20 cellular contexts compared by ENCODE assay signal in genomic region chr13:51091839-51092238, GRCh38. TPM values are rescaled to one million over a fixed set of nuclear protein-coding genes. Genes with fewer than 3 reads are reported as not detected.
DNase-seq lines count a peak whose midpoint lies in the region; ATAC-seq, FAIRE-seq and TF ChIP-seq lines count a peak whose summit lies in the region.
"Had no signal": no experiment of that assay in that cellular context is flagged by ENCODE, and none has a peak within 500 bp of the region (broad histone marks: within the 10 kb centered on the region; RNA-seq: fewer than 3 reads in every experiment).

No MANE protein-coding gene starts in this region.

- DNase-seq in H7 (peak; percentile 37), HFFc6 (no peak), K562 (ENCODE audit: extremely low read depth in 1 of 4, low spot score in 3 of 4) (peak in 1 of 4 experiments; percentile 7), mesendoderm (peak; percentile 18), DMS53 treated with DMSO at 0.1 percent for 48 hours (lab: John Stamatoyannopoulos, UW; ENCODE audit: unreplicated experiment) (no peak), epidermal melanocyte (ENCODE audit: insufficient read length, low spot score) (no peak), glomerular visceral epithelial cell (ENCODE audit: extremely low spot score) (no peak)
- DNase-seq: BE2C; CD4-positive, alpha-beta memory T cell; DMS79 treated with DMSO at 0.1 percent for 48 hours; EL had no signal

- no peaks in the 10 kb centered on the region for H4K20me1 ChIP-seq in K562 (replicated peaks; ENCODE audit: control insufficient read depth, insufficient read depth, low read length)

- H3K9ac ChIP-seq in K562 (ENCODE audit: insufficient read depth in 1 of 2, low read depth in 2 of 2, low read length in 2 of 2), result no peak overlapping the region
- no peak overlapping the region for H3K9ac ChIP-seq in mesendoderm (ENCODE audit: low read length)

- no peak for TF ChIP-seq POLR2A in K562 (conservative IDR thresholded peaks at IDR 0.05)

- no peak overlapping the region for H3K4me3 Mint-ChIP-seq in HFFc6
- H3K4me3 Mint-ChIP-seq: CD4-positive, alpha-beta memory T cell had no signal

- H2AK5ac ChIP-seq in mesendoderm (ENCODE audit: low read length), result no peak overlapping the region

- H3K4me3 ChIP-seq in H7 (ENCODE audit: insufficient read depth, low read depth, low read length) (no peak overlapping the region), K562 (no peak overlapping the region), mesendoderm (ENCODE audit: low read length) (no peak overlapping the region)
- H3K4me3 ChIP-seq: A549 had no signal

- H2BK5ac ChIP-seq in mesendoderm (ENCODE audit: low read length), result no peak overlapping the region

- H3K4me1 ChIP-seq in K562 (replicated peaks in 1 of 2; ENCODE audit: control insufficient read depth in 2 of 2, insufficient read depth in 2 of 2, low read length in 2 of 2), result no peaks in the 10 kb centered on the region; a peak in 1 of 5 replicates
- no peaks in the 10 kb centered on the region for H3K4me1 ChIP-seq in mesendoderm (ENCODE audit: control insufficient read depth, low read depth, low read length)
- H3K4me1 ChIP-seq: A549, BE2C had no signal

- H2AFZ ChIP-seq in K562 (ENCODE audit: low read depth, low read length), result no peak overlapping the region

- no peaks in the 10 kb centered on the region for H3K9me1 ChIP-seq in K562 (ENCODE audit: control insufficient read depth, insufficient read depth, low read length)

- no peaks in the 10 kb centered on the region for H3K36me3 Mint-ChIP-seq in HFFc6 (ENCODE audit: low read depth)
- H3K36me3 Mint-ChIP-seq: CD4-positive, alpha-beta memory T cell had no signal

- in situ Hi-C loops in K562 (cut with MboI), result no loop called here

- 0 out of 3 replicates have a peak, but pooled peaks have one; percentile 43 for ATAC-seq in K562
- no peak for ATAC-seq in HG02885 (IDR thresholded peaks at IDR 0.05; ENCODE audit: poor library complexity, unreplicated experiment)
- ATAC-seq: A549, HepG2 had no signal

- no peaks in the 10 kb centered on the region for H3K27me3 ChIP-seq in H7 (ENCODE audit: control insufficient read depth, insufficient read depth, low read length)
- no peaks in the 10 kb centered on the region; a peak in 1 of 5 replicates for H3K27me3 ChIP-seq in K562 (ENCODE audit: control insufficient read depth in 2 of 2, insufficient read depth in 2 of 2, low read length in 2 of 2)
- H3K27me3 ChIP-seq in mesendoderm (ENCODE audit: insufficient read depth, low read length, poor library complexity), result no peaks in the 10 kb centered on the region
- H3K27me3 ChIP-seq: BE2C had no signal

- H3K18ac ChIP-seq in mesendoderm (ENCODE audit: low read length), result no peak overlapping the region

- no peaks in the 10 kb centered on the region for H3K79me1 ChIP-seq in mesendoderm (ENCODE audit: low read length)

- POLR2A ChIA-PET in K562 (lab: Yijun Ruan, JAX), result no interaction called here

- WGBS in K562 (ENCODE audit: insufficient coverage, low coverage, missing lambda C conversion rate), result 0% methylated on average over 3 of the region's 4 CpGs
- no CpG with 5 or more reads among the region's 4 CpGs for WGBS in mesendoderm (ENCODE audit: extremely low coverage, insufficient coverage, low lambda C conversion rate)

- intact Hi-C loops in K562 (cut with micrococcal nuclease), result no loop called here

- H3K27ac Mint-ChIP-seq in HFFc6, result no peak overlapping the region
- H3K27ac Mint-ChIP-seq: CD4-positive, alpha-beta memory T cell had no signal

- H3K79me2 ChIP-seq in K562 (ENCODE audit: control insufficient read depth, insufficient read depth, low read length) (no peaks in the 10 kb centered on the region), mesendoderm (ENCODE audit: control insufficient read depth, insufficient read depth, low read length) (no peaks in the 10 kb centered on the region)

- TF ChIP-seq CTCF in HFFc6 (IDR thresholded peaks at IDR 0.05) (0 out of 2 replicates have a peak, but pooled peaks have one; percentile 13), K562 (IDR thresholded peaks at IDR 0.05 in 2 of 3, conservative IDR thresholded peaks at IDR 0.05 in 1 of 3; ENCODE audit: insufficient read depth in 2 of 3, low read depth in 1 of 3, low read length in 3 of 3) (peak; percentile 2 to 29 (median 5); a peak in 1 of 6 replicates)

- no peak overlapping the region for H3K27ac ChIP-seq in K562 (ENCODE audit: extremely low read depth, low read depth, low read length)
- no peak overlapping the region for H3K27ac ChIP-seq in mesendoderm (ENCODE audit: low read depth, low read length)
- H3K27ac ChIP-seq: A549, C4-2B had no signal

- no peaks in the 10 kb centered on the region for H3K9me3 Mint-ChIP-seq in HFFc6

- no peak overlapping the region for H3K56ac ChIP-seq in mesendoderm (ENCODE audit: low read length)

- BruUV-seq in K562 (replicated peaks; lab: Mats Ljungman, UMichigan), result no TSS peak

- H3K9me3 ChIP-seq in K562 (replicated peaks; ENCODE audit: control insufficient read depth, insufficient read depth, low read depth, low read length), result no peaks in the 10 kb centered on the region
- H3K9me3 ChIP-seq: A549, BE2C had no signal

- H4K8ac ChIP-seq in mesendoderm (ENCODE audit: low read depth, low read length), result no peak overlapping the region

- H3K36me3 ChIP-seq in H7 (replicated peaks; ENCODE audit: control insufficient read depth, insufficient read depth, low read length), result no peaks in the 10 kb centered on the region
- no peaks in the 10 kb centered on the region for H3K36me3 ChIP-seq in K562 (ENCODE audit: control insufficient read depth, insufficient read depth, low read length)
- H3K36me3 ChIP-seq in mesendoderm (ENCODE audit: control insufficient read depth, insufficient read depth, low read length), result no peaks in the 10 kb centered on the region
- H3K36me3 ChIP-seq: BE2C had no signal

- FAIRE-seq in K562 (lab: Jason Lieb, UNC), result no peak
- FAIRE-seq: A549, GM12892, GM19239, H54, HepG2, HTR-8/SVneo had no signal

- H3K4me1 Mint-ChIP-seq in HFFc6 (ENCODE audit: low read depth), result no peaks in the 10 kb centered on the region
- H3K4me1 Mint-ChIP-seq: CD4-positive, alpha-beta memory T cell had no signal

- H3K4me2 ChIP-seq in K562 (ENCODE audit: insufficient read depth, low read length), result no peak overlapping the region
- no peak overlapping the region for H3K4me2 ChIP-seq in mesendoderm (ENCODE audit: low read length)
- H3K4me2 ChIP-seq: A549 had no signal

- H3K27me3 Mint-ChIP-seq in HFFc6 (ENCODE audit: insufficient read depth), result peaks cover 10% of the 10 kb centered on the region

- no peak overlapping the region for H3K23ac ChIP-seq in mesendoderm (ENCODE audit: low read length)

- CTCF ChIA-PET in K562 (lab: Yijun Ruan, JAX; ENCODE audit: low intra/inter-chr PET ratio), result no interaction called here

- H2BK15ac ChIP-seq in mesendoderm (replicated peaks; ENCODE audit: low read depth), result no peak overlapping the region

- TF ChIP-seq EP300 in K562 (IDR thresholded peaks at IDR 0.05; ENCODE audit: low read length), result no peak

- TF ChIP-seq RAD21 in K562 (CRISPR knock-in tag; conservative IDR thresholded peaks at IDR 0.05 in 1 of 2, IDR thresholded peaks at IDR 0.05 in 1 of 2), result no peak

- H2BK120ac ChIP-seq in mesendoderm (ENCODE audit: low read depth, low read length), result no peak overlapping the region

- H3K4ac ChIP-seq in mesendoderm (ENCODE audit: low read depth, low read length), result no peak overlapping the region

- H4K5ac ChIP-seq in mesendoderm (ENCODE audit: low read length), result no peak overlapping the region

TF ChIP-seq in K562, 482 proteins besides CTCF, POLR2A, EP300 and RAD21 (continues in another document):
- TF ChIP-seq SMAD3 (CRISPR knock-in tag; conservative IDR thresholded peaks at IDR 0.05), result no peak
- TF ChIP-seq BACH1 (tag; IDR thresholded peaks at IDR 0.05), result no peak
- no peak for TF ChIP-seq MCM2 (IDR thresholded peaks at IDR 0.05; ENCODE audit: low read depth)
- TF ChIP-seq TFAP4 (CRISPR knock-in tag; IDR thresholded peaks at IDR 0.05; ENCODE audit: borderline replicate concordance), result no peak
- TF ChIP-seq NFATC3 (IDR thresholded peaks at IDR 0.05), result no peak
- no peak for TF ChIP-seq ATF4 (CRISPR knock-in tag; IDR thresholded peaks at IDR 0.05)
- no peak for TF ChIP-seq ZNF197 (CRISPR knock-in tag; IDR thresholded peaks at IDR 0.05; ENCODE audit: low read depth)

RNA-seq across cellular contexts. Expression of gene C13orf42, which starts 19.2 kb away (rescaled TPM):
- total RNA-seq in H7 (2014; rRNA removed; shearing (Covaris generic)), result 5.9 and 6.0 TPM in 2 replicates
- not detected for total RNA-seq in HFFc6 (2021; fragmentation: NEBNext Ultra II Directional; extraction: Animal tissue kit (Norgen Biotek cat#: 25700))
- not detected in 2 replicates for total RNA-seq in K562 (2011; cell fraction: chromatin; rRNA removed; ENCODE audit: low replicate concordance)
- not detected in 2 replicates for total RNA-seq in K562 (2011; cell fraction: nucleolus; rRNA removed)
- total RNA-seq in K562 (2011; cell fraction: nucleoplasm; rRNA removed), result not detected in 2 replicates
- total RNA-seq in K562 (2014; rRNA removed), result 0.18 TPM in 1 of 2 replicates, not detected in the other
- not detected in 2 replicates for total RNA-seq in K562 (2014; rRNA removed; fragmentation: Illumina TruSeq; extraction: Trizol)
- not detected in 2 replicates for total RNA-seq in K562 (2015; rRNA removed; fragmentation: Illumina TruSeq; extraction: Trizol)
- total RNA-seq in K562 (2021), result not detected in 2 replicates
- not detected in 2 replicates for polyA plus RNA-seq in K562 (2011; rRNA removed)
- polyA plus RNA-seq in K562 (2011; cell fraction: cytosol; rRNA removed), result not detected in 2 replicates
- polyA plus RNA-seq in K562 (2011; cell fraction: nucleus; rRNA removed), result not detected in 2 replicates
- 0.12 TPM in 1 of 2 replicates, not detected in the other for polyA plus RNA-seq in K562 (2012)
- polyA plus RNA-seq in K562 (2014; fragmentation: Illumina TruSeq; extraction: Trizol), result not detected in 2 replicates
- polyA plus RNA-seq in K562 (2014; fragmentation: Nextera tagmentation; extraction: Ambion mirVana), result not detected
- not detected in 2 replicates for polyA plus RNA-seq in K562 (2014; rRNA removed)
- not detected in 2 replicates for polyA minus RNA-seq in K562 (2011; rRNA and poly(A)+ RNA removed)
- not detected in 2 replicates for polyA minus RNA-seq in K562 (2011; cell fraction: cytosol; rRNA and poly(A)+ RNA removed)
- polyA minus RNA-seq in K562 (2011; cell fraction: nucleus; rRNA and poly(A)+ RNA removed), result not detected in 2 replicates
- polyA plus RNA-seq in mesendoderm (2013, experiment 1 of 2), result 4.7 TPM
- 4.3 TPM for polyA plus RNA-seq in mesendoderm (2013, experiment 2 of 2)
- total RNA-seq: CD4-positive, alpha-beta memory T cell; HepG2 had no signal
- polyA plus RNA-seq: A549; AG04450; CD4-positive, alpha-beta memory T cell; HepG2 had no signal

Comparison
In these comparisons a context has a peak if more than half of its experiments do, and no peak if none do; other contexts are left out.
1. DNase-seq: peak in H7 (single experiment) and mesendoderm (single experiment); none in HFFc6 (single experiment), DMS53 treated with DMSO at 0.1 percent for 48 hours (single experiment), epidermal melanocyte (single experiment) and glomerular visceral epithelial cell (single experiment).